ENCODE assay signal across 18 cellular contexts in genomic region chr9:29245351-29245750, GRCh38. TPM values are rescaled to one million over a fixed set of nuclear protein-coding genes. Genes with fewer than 3 reads are reported as not detected.
DNase-seq lines count a peak whose midpoint lies in the region; ATAC-seq and TF ChIP-seq lines count a peak whose summit lies in the region.
"Had no signal": no experiment of that assay in that cellular context is flagged by ENCODE, and none has a peak within 500 bp of the region (broad histone marks: within the 10 kb centered on the region; RNA-seq: fewer than 3 reads in every experiment).

No MANE protein-coding gene starts in this region.

- H3K4me3 ChIP-seq in A673 (ENCODE audit: low read depth, low read length, poor library complexity, severe bottlenecking) (no peak overlapping the region), epithelial cell of esophagus (ENCODE audit: low read length) (no peak overlapping the region), fibroblast of pulmonary artery (replicated peaks; ENCODE audit: low read depth, low read length) (no peak overlapping the region)
- H3K4me3 ChIP-seq: BLaER1 treated with 17β-estradiol and CSF1 and Interleukin-3, amounts not matched to agents 10 nM and 100 nM had no signal

- no peak overlapping the region for H3K27ac Mint-ChIP-seq in activated CD4-positive, alpha-beta T cell treated with anti-CD3 and anti-CD28 coated beads for 36 hours
- H3K27ac Mint-ChIP-seq: B cell; CD4-positive, alpha-beta T cell; CD8-positive, alpha-beta T cell had no signal

- DNase-seq in A673 (ENCODE audit: low spot score) (peak; percentile 60), M059J (ENCODE audit: low read depth) (peak; percentile 2), epithelial cell of esophagus (ENCODE audit: low read depth) (peak; percentile 36), fibroblast of pulmonary artery (ENCODE audit: low read depth) (peak; percentile 49), NCI-H345 (lab: John Stamatoyannopoulos, UW) (no peak)
- no peak for DNase-seq in activated CD4-positive, alpha-beta T cell treated with anti-CD3 and anti-CD28 coated beads for 36 hours
- DNase-seq: 8988T; AML-193; Caco-2; Calu3; CD4-positive, alpha-beta T cell; CD8-positive, alpha-beta T cell; DMS79 treated with DMSO at 0.1 percent for 48 hours; GF-D8 had no signal

- no peak overlapping the region for H3K27ac ChIP-seq in A673 (ENCODE audit: low read depth, low read length, poor library complexity, severe bottlenecking)
- H3K27ac ChIP-seq: BLaER1 treated with 17β-estradiol and CSF1 and Interleukin-3, amounts not matched to agents 10 nM and 100 nM; C4-2B had no signal

- ATAC-seq in activated CD4-positive, alpha-beta T cell treated with anti-CD3 and anti-CD28 coated beads for 36 hours: no peak
- no peak for ATAC-seq in HG03135 (IDR thresholded peaks at IDR 0.05; ENCODE audit: unreplicated experiment)
- ATAC-seq: CD8-positive, alpha-beta T cell had no signal

- no peaks in the 10 kb centered on the region for H3K9me3 ChIP-seq in A673 (ENCODE audit: low read depth, low read length, poor library complexity, severe bottlenecking)
- H3K9me3 ChIP-seq: BLaER1 treated with 17β-estradiol and CSF1 and Interleukin-3, amounts not matched to agents 10 nM and 100 nM; Caco-2 had no signal

- no peaks in the 10 kb centered on the region for H3K27me3 Mint-ChIP-seq in activated CD4-positive, alpha-beta T cell treated with anti-CD3 and anti-CD28 coated beads for 36 hours
- H3K27me3 Mint-ChIP-seq: B cell; CD4-positive, alpha-beta T cell had no signal

- H3K36me3 Mint-ChIP-seq in activated CD4-positive, alpha-beta T cell treated with anti-CD3 and anti-CD28 coated beads for 36 hours (ENCODE audit: low read depth): no peaks in the 10 kb centered on the region
- H3K36me3 Mint-ChIP-seq: CD8-positive, alpha-beta T cell had no signal

- TF ChIP-seq CTCF in A673 (conservative IDR thresholded peaks at IDR 0.05; ENCODE audit: low read depth, low read length) (no peak), epithelial cell of esophagus (IDR thresholded peaks at IDR 0.05; ENCODE audit: insufficient read depth, low read depth, low read length, missing control alignments) (no peak), fibroblast of pulmonary artery (IDR thresholded peaks at IDR 0.05; ENCODE audit: low read length, missing control alignments) (no peak)

- intact Hi-C loops in A673 (cut with micrococcal nuclease; ENCODE audit: unreplicated experiment): no loop called here
- intact Hi-C loops in activated CD4-positive, alpha-beta T cell treated with anti-CD3 and anti-CD28 coated beads for 36 hours (cut with DNase I, micrococcal nuclease): no loop called here

- H3K36me3 ChIP-seq in A673 (ENCODE audit: insufficient read depth, low read length, poor library complexity, severe bottlenecking): no peaks in the 10 kb centered on the region
- H3K36me3 ChIP-seq: BLaER1 treated with 17β-estradiol and CSF1 and Interleukin-3, amounts not matched to agents 10 nM and 100 nM had no signal

- H3K4me3 Mint-ChIP-seq in activated CD4-positive, alpha-beta T cell treated with anti-CD3 and anti-CD28 coated beads for 36 hours: no peak overlapping the region
- H3K4me3 Mint-ChIP-seq: B cell; CD4-positive, alpha-beta T cell; CD8-positive, alpha-beta T cell had no signal

- H3K4me1 Mint-ChIP-seq in activated CD4-positive, alpha-beta T cell treated with anti-CD3 and anti-CD28 coated beads for 36 hours: no peaks in the 10 kb centered on the region
- H3K4me1 Mint-ChIP-seq: B cell had no signal

- H3K27me3 ChIP-seq in A673 (replicated peaks; ENCODE audit: insufficient read depth, low read depth, low read length, poor library complexity): no peaks in the 10 kb centered on the region
- H3K27me3 ChIP-seq: BLaER1 treated with 17β-estradiol and CSF1 and Interleukin-3, amounts not matched to agents 10 nM and 100 nM had no signal

- POLR2A ChIA-PET in A673 (lab: Charles Lee; ENCODE audit: low non-redundant PET): interaction anchor here (0.6 kb wide), 1 partner anchor 305 kb away, joined by 3 read pairs; no protein-coding TSS in a partner anchor
- POLR2A ChIA-PET in activated CD4-positive, alpha-beta T cell treated with anti-CD3 and anti-CD28 coated beads for 36 hours (lab: Charles Lee): no interaction called here

- H3K4me1 ChIP-seq in A673 (ENCODE audit: insufficient read depth, low read length, poor library complexity, severe bottlenecking): peaks cover 32% of the 10 kb centered on the region
- H3K4me1 ChIP-seq: BLaER1 treated with 17β-estradiol and CSF1 and Interleukin-3, amounts not matched to agents 10 nM and 100 nM; Caco-2 had no signal

- no TSS peak for BruUV-seq in A673 (replicated peaks; lab: Mats Ljungman, UMichigan)

- CTCF ChIA-PET in A673 (lab: Charles Lee): no interaction called here
- CTCF ChIA-PET in activated CD4-positive, alpha-beta T cell treated with anti-CD3 and anti-CD28 coated beads for 36 hours (lab: Charles Lee): interaction anchor here (0.8 kb wide), 1 partner anchor 9 kb away, joined by 5 read pairs; no protein-coding TSS in a partner anchor

- H3K9me3 Mint-ChIP-seq in activated CD4-positive, alpha-beta T cell treated with anti-CD3 and anti-CD28 coated beads for 36 hours (ENCODE audit: low read depth): no peaks in the 10 kb centered on the region
- H3K9me3 Mint-ChIP-seq: CD4-positive, alpha-beta T cell had no signal

RNA-seq across cellular contexts. Expression of gene LINGO2, which starts 31.9 kb away (rescaled TPM):
- total RNA-seq in A673 (2021): 8.0 and 10.7 TPM in 2 replicates
- total RNA-seq in M059J (2014; rRNA removed; shearing (Covaris generic)): 0.15 and 0.32 TPM in 2 replicates
- total RNA-seq in activated CD4-positive, alpha-beta T cell treated with anti-CD3 and anti-CD28 coated beads for 36 hours: not detected
- total RNA-seq: B cell; Caco-2; CD4-positive, alpha-beta T cell; CD8-positive, alpha-beta T cell had no signal

Comparison
In these comparisons a context has a peak if more than half of its experiments do, and no peak if none do; other contexts are left out.
1. DNase-seq: peak in A673 (single experiment), M059J (single experiment), epithelial cell of esophagus (single experiment) and fibroblast of pulmonary artery (single experiment); none in activated CD4-positive, alpha-beta T cell treated with anti-CD3 and anti-CD28 coated beads for 36 hours (single experiment) and NCI-H345 (single experiment).